ENCODE assay signal across 30 cellular contexts in the genomic region with DNA sequence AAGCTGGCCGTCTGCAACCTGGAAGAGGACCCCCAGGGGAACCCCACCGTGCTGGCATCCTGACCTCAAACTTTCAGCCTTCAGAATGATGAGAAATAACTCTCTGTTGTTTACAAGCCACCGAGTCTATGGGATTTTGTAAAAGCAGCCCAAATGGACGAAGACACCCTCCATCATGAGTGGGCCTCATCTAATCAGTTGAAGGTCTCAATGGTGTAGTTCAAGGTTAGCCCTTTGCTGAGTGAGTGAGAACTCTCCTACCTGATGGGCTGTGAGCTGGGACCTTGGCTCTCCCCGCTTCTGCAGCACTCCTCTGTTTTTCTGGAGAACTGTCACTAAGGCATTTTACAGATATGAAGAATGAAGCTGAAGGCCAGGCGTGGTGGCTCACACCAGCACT.
"Had no signal": no experiment of that assay in that cellular context is flagged by ENCODE, and none has a peak within 500 bp of the region (broad histone marks: within the 10 kb centered on the region; RNA-seq: fewer than 3 reads in every experiment).

No MANE protein-coding gene starts in this region.

- H3K4me3 ChIP-seq: coronary artery, esophagus squamous epithelium, heart right ventricle, left lung, mucosa of descending colon, prostate gland, right atrium auricular region, smooth muscle cell, stomach, thyroid gland had no signal

- H3K9me3 ChIP-seq: mucosa of descending colon, neutrophil, prostate gland, right atrium auricular region, thyroid gland had no signal

- H3K27ac ChIP-seq: coronary artery, esophagus squamous epithelium, heart right ventricle, left lung, neutrophil, parathyroid adenoma, prostate gland, right atrium auricular region, stomach, thyroid gland had no signal

- DNase-seq: dermis blood vessel endothelial cell; effector memory CD8-positive, alpha-beta T cell; erythroblast; esophagus squamous epithelium; foreskin melanocyte; glutamatergic neuron; heart right ventricle; hippocampal formation; left cardiac atrium; left lung; mesenchymal stem cell; mucosa of descending colon; naive B cell; stimulated activated CD4-positive, alpha-beta T cell treated with anti-CD3 and anti-CD28 coated beads, Interleukin-2, amount 100 ng/mL, for 24 hours; stimulated activated CD4-positive, alpha-beta T cell treated with anti-CD3 and anti-CD28 coated beads, Interleukin-4, amount 100 ng/mL, for 24 hours; stimulated activated naive CD4-positive, alpha-beta T cell treated with Interleukin-2 at 50 U/mL for 16 hours; stomach; thyroid gland; trophoblast cell had no signal

- FAIRE-seq: endometrium, islet of Langerhans had no signal

- H3K27me3 ChIP-seq: heart right ventricle, neutrophil, right atrium auricular region, thyroid gland had no signal

- H3K36me3 ChIP-seq: esophagus squamous epithelium, heart right ventricle, left lung, neutrophil, prostate gland, right atrium auricular region, stomach, thyroid gland had no signal

- H3K9ac ChIP-seq: parathyroid adenoma had no signal

- H3K4me1 ChIP-seq: esophagus squamous epithelium, left lung, parathyroid adenoma, prostate gland, right atrium auricular region, stomach, thyroid gland had no signal

- H3K79me2 ChIP-seq: parathyroid adenoma had no signal

- H2AFZ ChIP-seq: parathyroid adenoma had no signal

- ATAC-seq: effector memory CD8-positive, alpha-beta T cell; heart right ventricle; left cardiac atrium; left lung; mucosa of descending colon; natural killer cell treated with Interleukin-12 subunit alpha and Interleukin-12 subunit beta and Interleukin-15 and Interleukin-18, amount 100 ng/mL, for 72 hours; sciatic nerve; stimulated activated effector memory CD8-positive, alpha-beta T cell treated with anti-CD3 and anti-CD28 coated beads, Interleukin-12 subunit alpha, Interleukin-12 subunit beta, amount 100 ng/mL, for 72 hours had no signal

- H3K4me2 ChIP-seq: smooth muscle cell had no signal
